9 cellular contexts compared by ENCODE assay signal in genomic region chr7:43248961-43249807, GRCh38.
DNase-seq lines count a peak whose midpoint lies in the region; ATAC-seq and TF ChIP-seq lines count a peak whose summit lies in the region.
"Had no signal": no experiment of that assay in that cellular context is flagged by ENCODE, and none has a peak within 500 bp of the region (broad histone marks: within the 10 kb centered on the region; RNA-seq: fewer than 3 reads in every experiment).

No MANE protein-coding gene starts in this region.

- H3K27ac Mint-ChIP-seq in MCF 10A (ENCODE audit: low read depth, unreplicated experiment), result no peak overlapping the region
- H3K27ac Mint-ChIP-seq in CD8-positive, alpha-beta T cell, result no peak overlapping the region
- H3K27ac Mint-ChIP-seq: activated T-helper 1 cell treated with anti-CD3 and anti-CD28 coated beads, Interleukin-12 subunit alpha, Interleukin-12 subunit beta, Interleukin-2, Interleukin-4 antibody, amounts not matched to agents 30 ng/mL and 10 ng/mL and 1 ng/mL, durations not matched to agents 14 hours and 24 hours and 36 hours had no signal

- H3K4me1 Mint-ChIP-seq in MCF 10A (ENCODE audit: insufficient read depth, unreplicated experiment), result no peaks in the 10 kb centered on the region
- H3K4me1 Mint-ChIP-seq in CD8-positive, alpha-beta T cell (ENCODE audit: low read depth), result no peaks in the 10 kb centered on the region

- BruUV-seq in MCF 10A (replicated peaks; lab: Mats Ljungman, UMichigan), result no TSS peak

- in situ Hi-C loops in astrocyte of the cerebellum (cut with HindIII; ENCODE audit: low sequenced_read_pairs), result no loop called here

- CTCF ChIA-PET in MCF 10A (lab: Yijun Ruan, JAX), result interaction anchor here (0.9 to 3.0 kb wide), 5 partner anchors 9 to 307 kb away, joined by 3 to 15 read pairs (median 5); no protein-coding TSS in a partner anchor
- CTCF ChIA-PET in CD8-positive, alpha-beta T cell (lab: Charles Lee), result interaction anchor here (1.6 to 2.6 kb wide), 2 partner anchors 10 to 12 kb away, joined by 6 to 11 read pairs; no protein-coding TSS in a partner anchor

- POLR2A ChIA-PET in MCF 10A (lab: Yijun Ruan, JAX), result interaction anchor here (0.7 to 2.1 kb wide), 2 partner anchors 12 to 14 kb away, joined by 3 to 5 read pairs; no protein-coding TSS in a partner anchor
- POLR2A ChIA-PET in CD8-positive, alpha-beta T cell (lab: Charles Lee), result interaction anchor here (0.5 kb wide), 1 partner anchor 1196 kb away, joined by 5 read pairs; no protein-coding TSS in a partner anchor

- ATAC-seq in lower lobe of right lung (peak; percentile 77 to 82), HG03097 (IDR thresholded peaks at IDR 0.05; ENCODE audit: low FRiP score, unreplicated experiment) (no peak), GM19452 (IDR thresholded peaks at IDR 0.05; ENCODE audit: unreplicated experiment) (no peak)
- ATAC-seq in CD8-positive, alpha-beta T cell, result no peak

- no peak overlapping the region for H3K27ac ChIP-seq in breast epithelium
- H3K27ac ChIP-seq in lower lobe of right lung, result no peak overlapping the region
- no peak overlapping the region for H3K27ac ChIP-seq in CD8-positive, alpha-beta T cell (ENCODE audit: low read depth, low read length)

- H3K27me3 ChIP-seq in breast epithelium, result no peaks in the 10 kb centered on the region
- no peaks in the 10 kb centered on the region for H3K27me3 ChIP-seq in lower lobe of right lung (ENCODE audit: low read depth)
- peaks cover 5% of the 10 kb centered on the region for H3K27me3 ChIP-seq in CD8-positive, alpha-beta T cell (ENCODE audit: insufficient read depth, low read length)

- DNase-seq in MCF 10A (ENCODE audit: unreplicated experiment) (peak; percentile 74), breast epithelium (ENCODE audit: low spot score in 2 of 2) (no peak), astrocyte of the cerebellum (ENCODE audit: low read depth) (no peak), lower lobe of right lung (peak; percentile 51), T-helper 9 cell (no peak)
- no peak for DNase-seq in CD8-positive, alpha-beta T cell

- no peak overlapping the region for H3K4me3 Mint-ChIP-seq in MCF 10A (ENCODE audit: unreplicated experiment)
- H3K4me3 Mint-ChIP-seq in CD8-positive, alpha-beta T cell, result no peak overlapping the region
- H3K4me3 Mint-ChIP-seq: activated T-helper 1 cell treated with anti-CD3 and anti-CD28 coated beads, Interleukin-12 subunit alpha, Interleukin-12 subunit beta, Interleukin-2, Interleukin-4 antibody, amounts not matched to agents 30 ng/mL and 10 ng/mL and 1 ng/mL, durations not matched to agents 14 hours and 24 hours and 36 hours had no signal

- TF ChIP-seq CTCF in MCF 10A (IDR thresholded peaks at IDR 0.05; ENCODE audit: unreplicated experiment) (no peak), breast epithelium (IDR thresholded peaks at IDR 0.05) (no peak), astrocyte of the cerebellum (IDR thresholded peaks at IDR 0.05; ENCODE audit: low read depth, low read length, missing control alignments) (no peak), lower lobe of right lung (IDR thresholded peaks at IDR 0.05) (no peak)
- no peak for TF ChIP-seq CTCF in CD8-positive, alpha-beta T cell (IDR thresholded peaks at IDR 0.05)

- H3K4me1 ChIP-seq in breast epithelium, result no peaks in the 10 kb centered on the region
- H3K4me1 ChIP-seq in lower lobe of right lung, result no peaks in the 10 kb centered on the region
- no peaks in the 10 kb centered on the region for H3K4me1 ChIP-seq in CD8-positive, alpha-beta T cell (ENCODE audit: insufficient read depth, low read length)

- intact Hi-C loops in MCF 10A (cut with micrococcal nuclease), result no loop called here
- intact Hi-C loops in breast epithelium (cut with DNase I; ENCODE audit: low total_unique reads), result no loop called here
- intact Hi-C loops in lower lobe of right lung (cut with DNase I), result no loop called here
- intact Hi-C loops in CD8-positive, alpha-beta T cell (cut with DNase I, micrococcal nuclease), result no loop called here

- no peak for TF ChIP-seq POLR2A in breast epithelium (IDR thresholded peaks at IDR 0.05)

- H3K27me3 Mint-ChIP-seq in MCF 10A (ENCODE audit: insufficient read depth, unreplicated experiment), result peaks cover 20% of the 10 kb centered on the region
- H3K27me3 Mint-ChIP-seq in CD8-positive, alpha-beta T cell (ENCODE audit: low read depth), result peaks cover 14% of the 10 kb centered on the region

- no peaks in the 10 kb centered on the region for H3K9me3 ChIP-seq in breast epithelium
- no peaks in the 10 kb centered on the region for H3K9me3 ChIP-seq in lower lobe of right lung
- no peaks in the 10 kb centered on the region for H3K9me3 ChIP-seq in CD8-positive, alpha-beta T cell (ENCODE audit: low read length)

- no peaks in the 10 kb centered on the region for H3K9me3 Mint-ChIP-seq in MCF 10A (ENCODE audit: unreplicated experiment)
- H3K9me3 Mint-ChIP-seq in CD8-positive, alpha-beta T cell, result no peaks in the 10 kb centered on the region
- H3K9me3 Mint-ChIP-seq: activated T-helper 1 cell treated with anti-CD3 and anti-CD28 coated beads, Interleukin-12 subunit alpha, Interleukin-12 subunit beta, Interleukin-2, Interleukin-4 antibody, amounts not matched to agents 30 ng/mL and 10 ng/mL and 1 ng/mL, durations not matched to agents 14 hours and 24 hours and 36 hours had no signal

- H3K36me3 Mint-ChIP-seq in MCF 10A (ENCODE audit: insufficient read depth, unreplicated experiment), result peaks cover 5% of the 10 kb centered on the region
- H3K36me3 Mint-ChIP-seq in CD8-positive, alpha-beta T cell, result no peaks in the 10 kb centered on the region

- H3K4me3 ChIP-seq in breast epithelium (peak overlapping the region in 1 of 3 donors; percentile 11), astrocyte of the cerebellum (ENCODE audit: low read depth, low read length) (peak overlapping the region; percentile 9), lower lobe of right lung (peak overlapping the region; percentile 32)
- no peak overlapping the region for H3K4me3 ChIP-seq in CD8-positive, alpha-beta T cell (ENCODE audit: low read depth, low read length)

- H3K36me3 ChIP-seq in breast epithelium, result no peaks in the 10 kb centered on the region
- no peaks in the 10 kb centered on the region for H3K36me3 ChIP-seq in lower lobe of right lung
- H3K36me3 ChIP-seq in CD8-positive, alpha-beta T cell (ENCODE audit: insufficient read depth, low read length), result no peaks in the 10 kb centered on the region

Comparison
In these comparisons a context has a peak if more than half of its experiments do, and no peak if none do; other contexts are left out.
1. DNase-seq: peak in MCF 10A (single experiment) and lower lobe of right lung (single experiment); none in breast epithelium (0 of 2), astrocyte of the cerebellum (single experiment), T-helper 9 cell (single experiment) and CD8-positive, alpha-beta T cell (0 of 7).
2. ATAC-seq: peak in lower lobe of right lung (2 of 2); none in HG03097 (single experiment), GM19452 (single experiment) and CD8-positive, alpha-beta T cell (single experiment).